1 cellular context compared by ENCODE assay signal in genomic region chr18:54269924-54270844, GRCh38.
TF ChIP-seq lines count a peak whose summit lies in the region.

No MANE protein-coding gene starts in this region.

TF ChIP-seq in HepG2, 621 proteins besides CTCF, POLR2A, EP300 and RAD21 (continued from another document and continues in another):
- no peak for TF ChIP-seq ZBTB43 (CRISPR knock-in tag; conservative IDR thresholded peaks at IDR 0.05)
- no peak for TF ChIP-seq MEIS1 (CRISPR knock-in tag; IDR thresholded peaks at IDR 0.05; ENCODE audit: borderline replicate concordance)
- no peak; the same call in 1 of the 2 replicates for TF ChIP-seq ZNF770 (CRISPR knock-in tag; IDR thresholded peaks at IDR 0.05)
- no peak; the same call in 1 of the 2 replicates for TF ChIP-seq FOXP4 (CRISPR knock-in tag; IDR thresholded peaks at IDR 0.05)
- TF ChIP-seq CCDC6 (CRISPR knock-in tag; IDR thresholded peaks at IDR 0.05) = no peak
- TF ChIP-seq SMAD1 (CRISPR knock-in tag; IDR thresholded peaks at IDR 0.05; ENCODE audit: borderline replicate concordance, low read depth) = peak; percentile 31; the same call in 1 of the 2 replicates
- no peak for TF ChIP-seq REPIN1 (CRISPR knock-in tag; IDR thresholded peaks at IDR 0.05; ENCODE audit: borderline replicate concordance, low read depth)
- no peak for TF ChIP-seq ATF3 (CRISPR knock-in tag; IDR thresholded peaks at IDR 0.05)
- TF ChIP-seq ZNF570 (CRISPR knock-in tag; IDR thresholded peaks at IDR 0.05; ENCODE audit: borderline replicate concordance) = 0 out of 2 replicates have a peak, but pooled peaks have one; percentile 32
- no peak for TF ChIP-seq ZNF280D (CRISPR knock-in tag; IDR thresholded peaks at IDR 0.05)
- TF ChIP-seq SIN3B (IDR thresholded peaks at IDR 0.05; ENCODE audit: low read length) = no peak
- TF ChIP-seq NFYB (CRISPR knock-in tag; IDR thresholded peaks at IDR 0.05) = no peak
- TF ChIP-seq RARG (CRISPR knock-in tag; IDR thresholded peaks at IDR 0.05; ENCODE audit: low read depth) = no peak
- peak in 1 of 2 experiments; percentile 81; a peak in 2 of 4 replicates for TF ChIP-seq HMGXB4 (CRISPR knock-in tag; IDR thresholded peaks at IDR 0.05; ENCODE audit: borderline replicate concordance in 1 of 2, low read depth in 1 of 2)
- 0 out of 2 replicates have a peak, but pooled peaks have one; percentile 27 for TF ChIP-seq ZC3H4 (CRISPR knock-in tag; IDR thresholded peaks at IDR 0.05; ENCODE audit: borderline replicate concordance)
- TF ChIP-seq ZBTB25 (CRISPR knock-in tag; IDR thresholded peaks at IDR 0.05) = no peak
- no peak for TF ChIP-seq MXI1 (IDR thresholded peaks at IDR 0.05; ENCODE audit: borderline replicate concordance, low read depth, low read length)
- TF ChIP-seq ZBTB26 (CRISPR knock-in tag; IDR thresholded peaks at IDR 0.05; ENCODE audit: borderline replicate concordance) = no peak
- no peak for TF ChIP-seq JUND (CRISPR knock-in tag; IDR thresholded peaks at IDR 0.05)
- no peak for TF ChIP-seq AHR (CRISPR knock-in tag; IDR thresholded peaks at IDR 0.05)
- TF ChIP-seq SAP130 (CRISPR knock-in tag; IDR thresholded peaks at IDR 0.05; ENCODE audit: low read depth) = peak; percentile 46
- no peak for TF ChIP-seq MXD3 (CRISPR knock-in tag; IDR thresholded peaks at IDR 0.05)
- no peak; the same call in 1 of the 2 replicates for TF ChIP-seq MYPOP (CRISPR knock-in tag; IDR thresholded peaks at IDR 0.05)
- TF ChIP-seq ARID2 (CRISPR knock-in tag; IDR thresholded peaks at IDR 0.05; ENCODE audit: borderline replicate concordance) = no peak
- TF ChIP-seq DNMT3B (CRISPR knock-in tag; conservative IDR thresholded peaks at IDR 0.05) = no peak
- no peak for TF ChIP-seq ZHX2 (IDR thresholded peaks at IDR 0.05; ENCODE audit: low read depth)
- TF ChIP-seq ZHX2 (CRISPR knock-in tag; IDR thresholded peaks at IDR 0.05; ENCODE audit: borderline replicate concordance) = no peak
- TF ChIP-seq HNRNPK (IDR thresholded peaks at IDR 0.05; ENCODE audit: low read depth, low read length, poor library complexity, severe bottlenecking) = no peak
- TF ChIP-seq HOXA7 (CRISPR knock-in tag; IDR thresholded peaks at IDR 0.05) = no peak
